In the genomic region with DNA sequence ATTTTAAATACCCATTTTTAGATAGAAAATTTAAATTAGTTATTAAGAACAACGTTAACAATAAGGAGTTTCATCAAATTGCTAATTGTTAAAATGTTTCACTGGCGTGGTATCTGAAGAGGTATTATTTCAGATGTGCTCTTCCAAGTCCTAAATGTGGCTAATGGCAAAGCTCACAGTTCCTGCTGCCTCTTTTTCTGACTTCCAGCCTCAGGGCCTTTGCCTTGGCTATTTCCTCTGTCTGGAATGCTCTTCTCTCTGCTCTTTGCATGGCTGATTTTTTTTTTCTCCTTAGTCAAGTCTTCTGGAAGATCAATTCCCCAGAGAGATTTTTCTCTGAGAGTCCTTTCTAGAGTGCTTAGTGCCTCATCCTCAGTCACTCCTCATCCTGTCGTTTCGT, we compare ENCODE assay signal across 17 cellular contexts. TPM values are rescaled to one million over a fixed set of nuclear protein-coding genes. Genes with fewer than 3 reads are reported as not detected.
A peak's percentile ranks its signal among the peaks of the same experiment; 100 is the strongest.
DNase-seq lines count a peak whose midpoint lies in the region; ATAC-seq and TF ChIP-seq lines count a peak whose summit lies in the region.
"Had no signal": no experiment of that assay in that cellular context is flagged by ENCODE, and none has a peak within 500 bp of the region (broad histone marks: within the 10 kb centered on the region; RNA-seq: fewer than 3 reads in every experiment).

No MANE protein-coding gene starts in this region.

- intact Hi-C loops in left ventricle myocardium superior (cut with micrococcal nuclease), result no loop called here
- intact Hi-C loops in Right ventricle myocardium superior (cut with DNase I), result no loop called here

- DNase-seq in left ventricle myocardium superior, result no peak
- no peak for DNase-seq in Right ventricle myocardium superior
- DNase-seq in NCI-H69 (lab: John Stamatoyannopoulos, UW), result peak; percentile 10
- DNase-seq in endothelial cell (ENCODE audit: low spot score), result no peak
- DNase-seq in nephron progenitor cell, result no peak
- no peak for DNase-seq in T-helper 1 cell
- DNase-seq in GM03348 (ENCODE audit: low spot score), result no peak
- DNase-seq: HCEC 1CT, NCI-H1092 treated with DMSO at 0.1 percent for 48 hours, NCI-H146, NCI-H2029 treated with DMSO at 0.1 percent for 48 hours, NCI-H510A, NCI-H774, OCI-M1, SHP77 had no signal

- H3K4me3 Mint-ChIP-seq in endothelial cell (ENCODE audit: unreplicated experiment) (no peak overlapping the region), nephron progenitor cell (no peak overlapping the region)
- H3K4me3 Mint-ChIP-seq: IgD-negative memory B cell had no signal

- H3K27me3 Mint-ChIP-seq in endothelial cell (ENCODE audit: unreplicated experiment) (peaks cover 5% of the 10 kb centered on the region), nephron progenitor cell (ENCODE audit: low read depth, poor library complexity) (peaks cover 3% of the 10 kb centered on the region)

- H3K36me3 Mint-ChIP-seq in endothelial cell (ENCODE audit: low read depth, unreplicated experiment) (peaks cover 3% of the 10 kb centered on the region), nephron progenitor cell (ENCODE audit: low read depth) (no peaks in the 10 kb centered on the region)

- H3K27ac Mint-ChIP-seq in endothelial cell (ENCODE audit: unreplicated experiment) (peak overlapping the region; percentile 100), nephron progenitor cell (no peak overlapping the region)
- H3K27ac Mint-ChIP-seq: IgD-negative memory B cell had no signal

- H3K4me1 Mint-ChIP-seq in endothelial cell (ENCODE audit: unreplicated experiment) (peaks cover 76% of the 10 kb centered on the region), nephron progenitor cell (peaks cover 37% of the 10 kb centered on the region)

- H3K9me3 Mint-ChIP-seq in endothelial cell (ENCODE audit: unreplicated experiment), result no peaks in the 10 kb centered on the region
- H3K9me3 Mint-ChIP-seq in nephron progenitor cell, result no peaks in the 10 kb centered on the region
- H3K9me3 Mint-ChIP-seq: IgD-negative memory B cell had no signal

- ATAC-seq in left ventricle myocardium superior, result peak; percentile 11
- ATAC-seq in Right ventricle myocardium superior (ENCODE audit: poor library complexity), result no peak
- ATAC-seq: SK-N-SH treated with all-trans-retinoic acid at 6 μM for 48 hours had no signal

- no peak for TF ChIP-seq CTCF in endothelial cell (IDR thresholded peaks at IDR 0.05; ENCODE audit: unreplicated experiment)
- TF ChIP-seq CTCF in nephron progenitor cell (IDR thresholded peaks at IDR 0.05), result no peak

RNA-seq across cellular contexts. Expression of gene SSBP2, which starts 9.6 kb away (rescaled TPM):
- 44.7 TPM for total RNA-seq in left ventricle myocardium superior
- total RNA-seq in Right ventricle myocardium superior, result 46.9 TPM
- total RNA-seq in endothelial cell (ENCODE audit: unreplicated experiment), result 149 TPM
